31 cellular contexts compared by ENCODE assay signal in the genomic region with DNA sequence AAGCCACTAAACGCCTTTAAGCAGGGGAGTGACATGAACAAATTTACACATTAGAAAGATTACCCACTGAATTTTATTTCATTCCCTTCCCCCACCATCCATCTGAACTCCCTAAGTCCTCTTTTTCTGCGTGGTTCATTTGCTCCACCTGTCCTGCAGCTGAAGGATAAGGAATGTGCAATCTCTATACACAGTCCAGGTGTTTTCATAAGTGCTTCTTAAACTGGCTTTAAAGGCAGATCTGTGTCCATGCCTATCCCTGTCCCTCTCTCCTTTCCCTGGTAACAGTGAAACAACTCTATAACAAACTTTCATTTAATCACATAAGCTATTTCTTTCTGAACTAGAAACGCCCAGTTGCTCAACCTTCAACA. TPM values are rescaled to one million over a fixed set of nuclear protein-coding genes. Genes with fewer than 3 reads are reported as not detected.
DNase-seq lines count a peak whose midpoint lies in the region; ATAC-seq and TF ChIP-seq lines count a peak whose summit lies in the region.
"Had no signal": no experiment of that assay in that cellular context is flagged by ENCODE, and none has a peak within 500 bp of the region (broad histone marks: within the 10 kb centered on the region; RNA-seq: fewer than 3 reads in every experiment).

No MANE protein-coding gene starts in this region.

- no peaks in the 10 kb centered on the region for H3K27me3 ChIP-seq in body of pancreas
- H3K27me3 ChIP-seq: BLaER1 treated with 17β-estradiol and CSF1 and Interleukin-3, amounts not matched to agents 10 nM and 100 nM; gastroesophageal sphincter; ovary; Peyer's patch; right atrium auricular region had no signal

- H3K4me3 ChIP-seq in body of pancreas = no peak overlapping the region
- H3K4me3 ChIP-seq: BLaER1 treated with 17β-estradiol and CSF1 and Interleukin-3, amounts not matched to agents 10 nM and 100 nM; gastroesophageal sphincter; ovary; Peyer's patch; right atrium auricular region had no signal

- no peak for ATAC-seq in body of pancreas
- no peak for ATAC-seq in GM19455 (IDR thresholded peaks at IDR 0.05; ENCODE audit: unreplicated experiment)
- ATAC-seq: gastroesophageal sphincter; natural killer cell treated with Interleukin-12 subunit alpha and Interleukin-12 subunit beta and Interleukin-15 and Interleukin-18, amount 100 ng/mL, for 72 hours had no signal

- 9 to 12% methylated on average over 3 of the region's 3 CpGs for WGBS in body of pancreas, 2 donors

- no peaks in the 10 kb centered on the region for H3K36me3 ChIP-seq in body of pancreas (replicated peaks in 1 of 2; ENCODE audit: insufficient read depth in 1 of 2, low read depth in 2 of 2)
- H3K36me3 ChIP-seq: BLaER1 treated with 17β-estradiol and CSF1 and Interleukin-3, amounts not matched to agents 10 nM and 100 nM; ovary had no signal

- POLR2A ChIA-PET in activated CD4-positive, alpha-beta T cell treated with anti-CD3 and anti-CD28 coated beads, Interleukin-2, amount 10 ng/mL, durations not matched to agents 7 days and 5 days (lab: Charles Lee) = interaction anchor here (0.5 kb wide), 1 partner anchor 666 kb away, joined by 3 read pairs; no protein-coding TSS in a partner anchor

- BruUV-seq in Calu3 (replicated peaks; lab: Mats Ljungman, UMichigan) = no TSS peak

- no peak for DNase-seq in Calu3
- peak; percentile 67 for DNase-seq in HT-29 (ENCODE audit: low spot score)
- no peak for DNase-seq in body of pancreas
- DNase-seq in effector CD4-positive, alpha-beta T cell = no peak
- no peak for DNase-seq in activated CD4-positive, alpha-beta T cell treated with anti-CD3 and anti-CD28 coated beads, Interleukin-2, amount 10 ng/mL, durations not matched to agents 7 days and 5 days
- no peak for DNase-seq in T1000 (lab: John Stamatoyannopoulos, UW)
- DNase-seq: activated B cell treated with CpG ODN at 0.5 μM for 24 hours; activated CD4-positive, alpha-beta T cell treated with anti-CD3 and anti-CD28 coated beads, Interleukin-2, amount 50 U/mL, for 4 hours; activated naive CD4-positive, alpha-beta T cell treated with Interleukin-2 at 50 U/mL for 16 hours; COR-L47; dermis blood vessel endothelial cell; GOT3; hippocampal formation; IMR-90; midbrain; NCI-H2029; NCI-H446 treated with DMSO at 0.1 percent for 48 hours; ovary; Peyer's patch; SHP77 treated with DMSO at 0.1 percent for 48 hours; stimulated activated CD4-positive, alpha-beta T cell treated with anti-CD3 and anti-CD28 coated beads, Interleukin-2, amount 100 ng/mL, for 48 hours; SW 1271 had no signal

- peak overlapping the region; percentile 58 to 72 (median 66) for H3K27ac ChIP-seq in body of pancreas
- H3K27ac ChIP-seq: BLaER1 treated with 17β-estradiol and CSF1 and Interleukin-3, amounts not matched to agents 10 nM and 100 nM; gastroesophageal sphincter; ovary; Peyer's patch; right atrium auricular region had no signal

- TF ChIP-seq CTCF in Calu3 (IDR thresholded peaks at IDR 0.05; ENCODE audit: unreplicated experiment) (no peak), body of pancreas (IDR thresholded peaks at IDR 0.05) (no peak), nephron (IDR thresholded peaks at IDR 0.05; ENCODE audit: unreplicated experiment in 3 of 3) (no peak)

- H3K4me3 Mint-ChIP-seq in Calu3 (ENCODE audit: low read depth, unreplicated experiment) = peak overlapping the region; percentile 54
- peak overlapping the region; percentile 3 to 40 (median 9) for H3K4me3 Mint-ChIP-seq in nephron
- H3K4me3 Mint-ChIP-seq in activated CD4-positive, alpha-beta T cell treated with anti-CD3 and anti-CD28 coated beads, Interleukin-2, amount 10 ng/mL, durations not matched to agents 7 days and 5 days = no peak overlapping the region
- H3K4me3 Mint-ChIP-seq: activated B cell treated with CpG ODN at 0.5 μM for 24 hours; natural killer cell treated with Interleukin-12 subunit alpha and Interleukin-12 subunit beta and Interleukin-15 and Interleukin-18, amount 100 ng/mL, for 72 hours had no signal

- peaks cover 44% of the 10 kb centered on the region for H3K4me1 ChIP-seq in body of pancreas
- H3K4me1 ChIP-seq: BLaER1 treated with 17β-estradiol and CSF1 and Interleukin-3, amounts not matched to agents 10 nM and 100 nM; gastroesophageal sphincter; Peyer's patch; right atrium auricular region had no signal

- H3K9me3 ChIP-seq in body of pancreas = no peaks in the 10 kb centered on the region
- H3K9me3 ChIP-seq: gastroesophageal sphincter, ovary, Peyer's patch, right atrium auricular region had no signal

- peaks cover 32% of the 10 kb centered on the region for H3K4me1 Mint-ChIP-seq in Calu3 (ENCODE audit: low read depth, unreplicated experiment)
- peaks cover 37% of the 10 kb centered on the region for H3K4me1 Mint-ChIP-seq in nephron
- H3K4me1 Mint-ChIP-seq in activated CD4-positive, alpha-beta T cell treated with anti-CD3 and anti-CD28 coated beads, Interleukin-2, amount 10 ng/mL, durations not matched to agents 7 days and 5 days = no peaks in the 10 kb centered on the region
- H3K4me1 Mint-ChIP-seq: activated B cell treated with CpG ODN at 0.5 μM for 24 hours had no signal

- no peak for TF ChIP-seq POLR2A in body of pancreas (IDR thresholded peaks at IDR 0.05)

- H3K27ac Mint-ChIP-seq in Calu3 (ENCODE audit: unreplicated experiment) = peak overlapping the region; percentile 83
- H3K27ac Mint-ChIP-seq in nephron = peak overlapping the region; percentile 23 to 93 (median 81)
- no peak overlapping the region for H3K27ac Mint-ChIP-seq in activated CD4-positive, alpha-beta T cell treated with anti-CD3 and anti-CD28 coated beads, Interleukin-2, amount 10 ng/mL, durations not matched to agents 7 days and 5 days
- H3K27ac Mint-ChIP-seq: activated B cell treated with CpG ODN at 0.5 μM for 24 hours; natural killer cell treated with Interleukin-12 subunit alpha and Interleukin-12 subunit beta and Interleukin-15 and Interleukin-18, amount 100 ng/mL, for 72 hours had no signal

- H3K9me3 Mint-ChIP-seq in Calu3 (ENCODE audit: low read depth, unreplicated experiment) (peaks cover 3% of the 10 kb centered on the region), nephron (no peaks in the 10 kb centered on the region)
- H3K9me3 Mint-ChIP-seq in activated CD4-positive, alpha-beta T cell treated with anti-CD3 and anti-CD28 coated beads, Interleukin-2, amount 10 ng/mL, durations not matched to agents 7 days and 5 days = no peaks in the 10 kb centered on the region
- H3K9me3 Mint-ChIP-seq: activated B cell treated with CpG ODN at 0.5 μM for 24 hours; natural killer cell treated with Interleukin-12 subunit alpha and Interleukin-12 subunit beta and Interleukin-15 and Interleukin-18, amount 100 ng/mL, for 72 hours had no signal

- peaks cover 21% of the 10 kb centered on the region for H3K36me3 Mint-ChIP-seq in Calu3 (ENCODE audit: insufficient read depth, unreplicated experiment)
- H3K36me3 Mint-ChIP-seq in nephron (ENCODE audit: low read depth) = peaks cover 25% of the 10 kb centered on the region
- H3K36me3 Mint-ChIP-seq in activated CD4-positive, alpha-beta T cell treated with anti-CD3 and anti-CD28 coated beads, Interleukin-2, amount 10 ng/mL, durations not matched to agents 7 days and 5 days (ENCODE audit: low read depth) = peaks cover 3% of the 10 kb centered on the region
- H3K36me3 Mint-ChIP-seq: natural killer cell treated with Interleukin-12 subunit alpha and Interleukin-12 subunit beta and Interleukin-15 and Interleukin-18, amount 100 ng/mL, for 72 hours had no signal

- H3K27me3 Mint-ChIP-seq in Calu3 (ENCODE audit: unreplicated experiment) (no peaks in the 10 kb centered on the region), nephron (ENCODE audit: low read depth) (peaks cover 5% of the 10 kb centered on the region)
- H3K27me3 Mint-ChIP-seq in activated CD4-positive, alpha-beta T cell treated with anti-CD3 and anti-CD28 coated beads, Interleukin-2, amount 10 ng/mL, durations not matched to agents 7 days and 5 days = no peaks in the 10 kb centered on the region

- intact Hi-C loops in Calu3 (cut with micrococcal nuclease; ENCODE audit: unreplicated experiment) (no loop called here), body of pancreas (cut with DNase I) (no loop called here)

- CTCF ChIA-PET in Calu3 (lab: Charles Lee) = interaction anchor here (0.6 kb wide), 1 partner anchor 47 kb away, joined by 3 read pairs; no protein-coding TSS in a partner anchor
- CTCF ChIA-PET in activated CD4-positive, alpha-beta T cell treated with anti-CD3 and anti-CD28 coated beads, Interleukin-2, amount 10 ng/mL, durations not matched to agents 7 days and 5 days (lab: Charles Lee) = no interaction called here

RNA-seq across cellular contexts. Expression of gene GSTM3, which starts 8.5 kb away (rescaled TPM):
- 67.9 and 73.7 TPM in 2 replicates for total RNA-seq in Calu3 (2022)
- total RNA-seq in HT-29 (2014; rRNA removed; shearing (Covaris generic)) = not detected in 2 replicates
- total RNA-seq in body of pancreas = 10 to 100 TPM; 68.5 to 73.8 TPM
- total RNA-seq in activated CD4-positive, alpha-beta T cell treated with anti-CD3 and anti-CD28 coated beads, Interleukin-2, amount 10 ng/mL, durations not matched to agents 7 days and 5 days = 1 to 10 TPM; 6.3 to 8.2 TPM

RNA-seq across cellular contexts. Expression of gene GSTM5, which starts 20.3 kb away (rescaled TPM):
- total RNA-seq in Calu3 (2022) (not detected in 2 replicates), body of pancreas (1 to 10 TPM in 1 of 2 donors, not detected in 1; 1.8 TPM)
- not detected in 2 replicates for total RNA-seq in HT-29 (2014; rRNA removed; shearing (Covaris generic))
- under 1 TPM in 1 of 2 experiments, not detected in 1; 0.17 TPM for total RNA-seq in activated CD4-positive, alpha-beta T cell treated with anti-CD3 and anti-CD28 coated beads, Interleukin-2, amount 10 ng/mL, durations not matched to agents 7 days and 5 days
- total RNA-seq: Daoy; natural killer cell treated with Interleukin-12 subunit alpha and Interleukin-12 subunit beta and Interleukin-15 and Interleukin-18, amount 100 ng/mL, for 72 hours had no signal

RNA-seq across cellular contexts. Expression of gene EPS8L3, which starts 31.3 kb away (rescaled TPM):
- total RNA-seq in Calu3 (2022) = 46.6 and 68.6 TPM in 2 replicates
- total RNA-seq in HT-29 (2014; rRNA removed; shearing (Covaris generic)) = 107 and 120 TPM in 2 replicates
- total RNA-seq in body of pancreas = 1 to 10 TPM in 1 of 2 donors, not detected in 1; 4.2 TPM
- not detected for total RNA-seq in activated CD4-positive, alpha-beta T cell treated with anti-CD3 and anti-CD28 coated beads, Interleukin-2, amount 10 ng/mL, durations not matched to agents 7 days and 5 days
- total RNA-seq: activated B cell treated with CpG ODN at 0.5 μM for 24 hours; Daoy; dermis blood vessel endothelial cell; IMR-90; natural killer cell treated with Interleukin-12 subunit alpha and Interleukin-12 subunit beta and Interleukin-15 and Interleukin-18, amount 100 ng/mL, for 72 hours; subcutaneous adipose tissue had no signal

RNA-seq across cellular contexts. Expression of gene GSTM1, which starts 44.8 kb away (rescaled TPM):
- 15.4 TPM in 2 replicates for total RNA-seq in Calu3 (2022)
- not detected in 2 replicates for total RNA-seq in HT-29 (2014; rRNA removed; shearing (Covaris generic))
- total RNA-seq in body of pancreas = 10 to 100 TPM in 1 of 2 donors, not detected in 1; 19.5 TPM
- 10 to 100 TPM; 68.4 to 77.2 TPM for total RNA-seq in activated CD4-positive, alpha-beta T cell treated with anti-CD3 and anti-CD28 coated beads, Interleukin-2, amount 10 ng/mL, durations not matched to agents 7 days and 5 days
- total RNA-seq: IMR-90, ureter had no signal
